In the genomic region with DNA sequence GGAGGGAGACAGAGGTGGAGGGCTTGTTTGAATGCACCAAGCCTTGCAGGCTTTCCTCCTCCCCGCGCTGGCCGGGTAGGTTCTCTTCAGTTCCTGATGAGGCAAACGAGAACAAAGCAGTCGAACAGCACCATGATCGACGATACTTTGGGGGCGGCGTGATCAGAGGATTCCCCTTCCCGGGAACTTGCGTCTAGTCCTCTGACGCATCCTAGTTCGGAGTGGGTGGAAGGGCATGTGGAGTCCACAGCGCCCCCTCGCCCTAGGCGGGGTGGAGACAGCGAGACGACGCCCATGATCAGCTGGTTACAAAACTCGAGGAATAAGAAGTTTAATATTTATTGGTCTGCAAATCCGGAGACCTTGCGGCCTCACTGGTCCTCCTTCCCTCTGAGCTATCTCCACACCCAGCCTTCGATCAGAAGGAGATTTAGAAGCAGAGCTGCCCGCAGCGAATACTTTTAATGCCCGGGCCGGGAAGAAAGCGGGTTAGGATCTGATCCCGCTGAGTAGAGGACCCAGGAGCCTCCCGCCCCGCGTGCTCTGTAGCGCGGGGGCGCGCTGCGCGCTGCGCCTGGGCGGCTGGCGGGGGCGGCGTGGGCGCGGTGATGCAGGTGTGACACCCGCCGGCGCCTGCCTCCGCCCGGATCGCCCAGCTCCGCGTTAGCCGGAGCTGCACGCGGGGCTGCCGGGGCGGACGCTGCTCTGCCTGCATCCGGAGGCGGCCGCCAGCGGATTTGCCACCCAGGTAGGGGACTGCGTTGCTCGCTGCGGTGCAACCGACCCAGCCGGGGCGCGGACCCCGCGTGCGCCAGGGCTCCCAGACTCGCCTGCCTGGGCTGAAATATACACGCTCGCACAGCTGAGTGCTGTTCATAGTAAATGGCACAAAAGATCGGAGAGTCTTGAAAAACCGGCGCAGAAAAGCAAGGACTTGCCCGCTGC, we compare ENCODE assay signal across 7 cellular contexts. TPM values are rescaled to one million over a fixed set of nuclear protein-coding genes. Genes with fewer than 3 reads are reported as not detected.
DNase-seq lines count a peak whose midpoint lies in the region; ATAC-seq and FAIRE-seq lines count a peak whose summit lies in the region.

A gene with protein sequence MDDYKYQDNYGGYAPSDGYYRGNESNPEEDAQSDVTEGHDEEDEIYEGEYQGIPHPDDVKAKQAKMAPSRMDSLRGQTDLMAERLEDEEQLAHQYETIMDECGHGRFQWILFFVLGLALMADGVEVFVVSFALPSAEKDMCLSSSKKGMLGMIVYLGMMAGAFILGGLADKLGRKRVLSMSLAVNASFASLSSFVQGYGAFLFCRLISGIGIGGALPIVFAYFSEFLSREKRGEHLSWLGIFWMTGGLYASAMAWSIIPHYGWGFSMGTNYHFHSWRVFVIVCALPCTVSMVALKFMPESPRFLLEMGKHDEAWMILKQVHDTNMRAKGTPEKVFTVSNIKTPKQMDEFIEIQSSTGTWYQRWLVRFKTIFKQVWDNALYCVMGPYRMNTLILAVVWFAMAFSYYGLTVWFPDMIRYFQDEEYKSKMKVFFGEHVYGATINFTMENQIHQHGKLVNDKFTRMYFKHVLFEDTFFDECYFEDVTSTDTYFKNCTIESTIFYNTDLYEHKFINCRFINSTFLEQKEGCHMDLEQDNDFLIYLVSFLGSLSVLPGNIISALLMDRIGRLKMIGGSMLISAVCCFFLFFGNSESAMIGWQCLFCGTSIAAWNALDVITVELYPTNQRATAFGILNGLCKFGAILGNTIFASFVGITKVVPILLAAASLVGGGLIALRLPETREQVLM (plus strand): TSS at position 642 of the 945 bp plus-strand sequence. CDS start 126,007 bp downstream, outside the sequence.

- peak; percentile 72 for DNase-seq in SW480 (ENCODE audit: low spot score)
- DNase-seq in astrocyte of the hippocampus (ENCODE audit: low read depth, low spot score), result peak; percentile 52
- peak; percentile 2 for DNase-seq in small intestine
- DNase-seq in HUDEP-2 (lab: John Stamatoyannopoulos, UW; ENCODE audit: unreplicated experiment in 76 of 76), result no peak

- peaks cover 80% of the 10 kb centered on the region for H3K27me3 ChIP-seq in iPS-20b (ENCODE audit: insufficient read depth, low read length)
- peaks cover 0 to 26% of the 10 kb centered on the region in 2 donors for H3K27me3 ChIP-seq in small intestine (ENCODE audit: control insufficient read depth in 2 of 2, insufficient read depth in 2 of 2, low read length in 2 of 2)

- H3K27ac ChIP-seq in iPS-20b (ENCODE audit: low read length) (no peak within 1 kb of the TSS), small intestine (ENCODE audit: low read depth in 1 of 2, low read length in 1 of 2) (no peak within 1 kb of the TSS)

- H3K4me3 ChIP-seq in iPS-20b (ENCODE audit: low read length) (peak within 1 kb of the TSS; percentile 56), small intestine (ENCODE audit: low read depth in 1 of 2, low read length in 2 of 2) (peak within 1 kb of the TSS; percentile 9 to 45)

- peak; percentile 49 for ATAC-seq in GM18519 (IDR thresholded peaks at IDR 0.05; ENCODE audit: low FRiP score, unreplicated experiment)
- peak; percentile 63 for ATAC-seq in HG03175 (IDR thresholded peaks at IDR 0.05; ENCODE audit: unreplicated experiment)

- H3K9me3 ChIP-seq in iPS-20b (ENCODE audit: insufficient read depth, low read depth, low read length), result no peaks in the 10 kb centered on the region
- H3K9me3 ChIP-seq in small intestine (ENCODE audit: control insufficient read depth, low read depth), result no peaks in the 10 kb centered on the region

- H3K9ac ChIP-seq in iPS-20b (ENCODE audit: low read depth, low read length), result no peak within 1 kb of the TSS

- H3K4me1 ChIP-seq in iPS-20b (ENCODE audit: insufficient read depth, low read length) (no peaks in the 10 kb centered on the region), small intestine (ENCODE audit: control insufficient read depth in 2 of 2, insufficient read depth in 1 of 2, low read depth in 1 of 2, low read length in 1 of 2) (peaks cover 0 to 3% of the 10 kb centered on the region in 2 donors)

- H3K36me3 ChIP-seq in iPS-20b (ENCODE audit: insufficient read depth, low read depth, low read length) (no peaks in the 10 kb centered on the region), small intestine (ENCODE audit: control insufficient read depth in 2 of 2, insufficient read depth in 2 of 2, low read length in 2 of 2) (no peaks in the 10 kb centered on the region)

- no peak for FAIRE-seq in small intestine (lab: Jason Lieb, UNC)

- WGBS in small intestine, 3 donors, result 1% methylated on average over 62 to 80 of the region's 80 CpGs

RNA-seq across cellular contexts. Expression of the gene that starts here (rescaled TPM):
- 1 to 10 TPM in 1 of 3 donors, not detected in 2; 2.0 TPM for polyA plus RNA-seq in small intestine

Comparison
In these comparisons a context has a peak if more than half of its experiments do, and no peak if none do; other contexts are left out.
1. DNase-seq: peak in SW480 (single experiment), astrocyte of the hippocampus (single experiment) and small intestine (single experiment); none in HUDEP-2 (0 of 76).